Comparison of ENCODE assay signal across 19 cellular contexts in genomic region chr3:55789516-55789915, GRCh38.
"Had no signal": no experiment of that assay in that cellular context is flagged by ENCODE, and none has a peak within 500 bp of the region (broad histone marks: within the 10 kb centered on the region; RNA-seq: fewer than 3 reads in every experiment).

No MANE protein-coding gene starts in this region.

- H3K4me3 ChIP-seq: SJSA1 had no signal

- H3K27ac ChIP-seq: SJSA1 had no signal

- H3K27me3 ChIP-seq: SJSA1 had no signal

- H3K36me3 ChIP-seq: SJSA1 had no signal

- H3K9me3 ChIP-seq: SJSA1 had no signal

- DNase-seq: Karpas-422, KBM-7, MM.1S, NCI-H1105, NCI-H1417, NCI-H1436 treated with DMSO at 0.1 percent for 48 hours, NCI-H1694, NCI-H187 treated with DMSO at 0.1 percent for 48 hours, NCI-H2029 treated with DMSO at 0.1 percent for 48 hours, NCI-H2171 treated with DMSO at 0.1 percent for 48 hours, NCI-H345, NCI-H446 treated with DMSO at 0.1 percent for 48 hours, NCI-H510A treated with DMSO at 0.1 percent for 48 hours, NCI-H526 treated with DMSO at 0.1 percent for 48 hours, NCI-H748 treated with DMSO at 0.1 percent for 48 hours, Right ventricle myocardium superior, RPMI8226, SIG-M5 had no signal
